Comparison of ENCODE assay signal across 21 cellular contexts in the genomic region with DNA sequence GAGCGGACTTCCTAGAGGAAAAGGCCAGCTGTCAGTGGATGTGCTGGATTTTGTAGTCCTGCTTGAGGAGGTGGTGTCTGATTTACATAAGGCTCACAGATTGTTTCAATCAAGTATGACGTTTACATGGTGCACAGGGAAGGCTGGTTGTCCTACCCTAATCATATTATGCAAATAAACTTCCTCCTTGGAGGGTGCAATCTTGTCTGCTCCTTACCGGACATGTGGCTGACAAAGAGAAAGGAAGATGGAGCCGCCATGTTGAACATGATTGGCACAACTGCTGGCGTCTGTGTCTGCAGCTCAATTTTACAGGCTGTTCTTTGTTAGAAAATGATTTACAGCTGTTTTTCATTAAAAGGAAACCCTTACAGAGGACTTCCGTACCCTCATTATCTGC.
"Had no signal": no experiment of that assay in that cellular context is flagged by ENCODE, and none has a peak within 500 bp of the region (broad histone marks: within the 10 kb centered on the region; RNA-seq: fewer than 3 reads in every experiment).

No MANE protein-coding gene starts in this region.

- H3K27ac ChIP-seq: epithelial cell of prostate, foreskin keratinocyte, sigmoid colon, spleen, thoracic aorta, vagina had no signal

- H3K4me1 ChIP-seq: foreskin keratinocyte, sigmoid colon, spleen, vagina had no signal

- H3K27ac Mint-ChIP-seq: activated CD4-positive, alpha-beta T cell treated with anti-CD3 and anti-CD28 coated beads, Interleukin-2, amount 10 ng/mL, durations not matched to agents 7 days and 5 days; activated CD8-positive, alpha-beta T cell treated with anti-CD3 and anti-CD28 coated beads, Interleukin-2, amount 10 ng/mL, durations not matched to agents 7 days and 5 days; activated naive CD8-positive, alpha-beta T cell treated with anti-CD3 and anti-CD28 coated beads, Interleukin-2, amount 50 U/mL, for 24 hours; activated T-helper 1 cell treated with anti-CD3 and anti-CD28 coated beads, Interleukin-12 subunit alpha, Interleukin-12 subunit beta, Interleukin-2, Interleukin-4 antibody, amounts not matched to agents 30 ng/mL and 10 ng/mL and 1 ng/mL, durations not matched to agents 14 hours and 24 hours and 36 hours; memory B cell; type B pancreatic cell had no signal

- ATAC-seq: activated CD4-positive, CD25-positive, alpha-beta regulatory T cell treated with anti-CD3 and anti-CD28 coated beads, Interleukin-2, amount 50 U/mL, for 24 hours; activated CD8-positive, alpha-beta T cell treated with anti-CD3 and anti-CD28 coated beads, Interleukin-2, amount 10 ng/mL, durations not matched to agents 7 days and 5 days; activated naive CD8-positive, alpha-beta T cell treated with anti-CD3 and anti-CD28 coated beads, Interleukin-2, amount 50 U/mL, for 24 hours; foreskin keratinocyte; left colon had no signal

- H3K36me3 Mint-ChIP-seq: brain, memory B cell, type B pancreatic cell had no signal

- H3K4me1 Mint-ChIP-seq: activated CD4-positive, alpha-beta T cell treated with anti-CD3 and anti-CD28 coated beads, Interleukin-2, amount 10 ng/mL, durations not matched to agents 7 days and 5 days; activated naive CD8-positive, alpha-beta T cell treated with anti-CD3 and anti-CD28 coated beads, Interleukin-2, amount 50 U/mL, for 24 hours; brain; memory B cell; nephron progenitor cell had no signal

- H3K4me3 ChIP-seq: sigmoid colon, spleen, thoracic aorta, vagina had no signal

- DNase-seq: activated CD4-positive, alpha-beta T cell treated with anti-CD3 and anti-CD28 coated beads, Interleukin-2, amount 10 ng/mL, durations not matched to agents 7 days and 5 days; activated CD8-positive, alpha-beta T cell treated with anti-CD3 and anti-CD28 coated beads, Interleukin-2, amount 10 ng/mL, durations not matched to agents 7 days and 5 days; activated gamma-delta T cell; activated naive CD4-positive, alpha-beta T cell treated with anti-CD3 and anti-CD28 coated beads, Interleukin-2, amount 50 U/mL, for 16 hours; activated naive CD8-positive, alpha-beta T cell treated with anti-CD3 and anti-CD28 coated beads, Interleukin-2, amount 50 U/mL, for 24 hours; aorta; foreskin keratinocyte; left colon; nephron progenitor cell; sigmoid colon; spleen; stimulated activated CD4-positive, alpha-beta T cell treated with anti-CD3 and anti-CD28 coated beads, Interleukin-4, amount 100 ng/mL, for 1 hour; stimulated activated naive CD4-positive, alpha-beta T cell treated with Interleukin-2 at 50 U/mL for 16 hours had no signal

- H3K9me3 Mint-ChIP-seq: activated T-helper 1 cell treated with anti-CD3 and anti-CD28 coated beads, Interleukin-12 subunit alpha, Interleukin-12 subunit beta, Interleukin-2, Interleukin-4 antibody, amounts not matched to agents 30 ng/mL and 10 ng/mL and 1 ng/mL, durations not matched to agents 14 hours and 24 hours and 36 hours; nephron progenitor cell; type B pancreatic cell had no signal

- H3K36me3 ChIP-seq: sigmoid colon, spleen, thoracic aorta, vagina had no signal

- H3K27me3 ChIP-seq: foreskin keratinocyte, sigmoid colon, spleen, vagina had no signal

- H3K9me3 ChIP-seq: thoracic aorta, vagina had no signal

- H3K4me3 Mint-ChIP-seq: activated CD4-positive, alpha-beta T cell treated with anti-CD3 and anti-CD28 coated beads, Interleukin-2, amount 10 ng/mL, durations not matched to agents 7 days and 5 days; activated CD8-positive, alpha-beta T cell treated with anti-CD3 and anti-CD28 coated beads, Interleukin-2, amount 10 ng/mL, durations not matched to agents 7 days and 5 days; activated naive CD8-positive, alpha-beta T cell treated with anti-CD3 and anti-CD28 coated beads, Interleukin-2, amount 50 U/mL, for 24 hours; activated T-helper 1 cell treated with anti-CD3 and anti-CD28 coated beads, Interleukin-12 subunit alpha, Interleukin-12 subunit beta, Interleukin-2, Interleukin-4 antibody, amounts not matched to agents 30 ng/mL and 10 ng/mL and 1 ng/mL, durations not matched to agents 14 hours and 24 hours and 36 hours; brain; memory B cell; nephron progenitor cell; type B pancreatic cell had no signal

- H3K27me3 Mint-ChIP-seq: activated CD4-positive, alpha-beta T cell treated with anti-CD3 and anti-CD28 coated beads, Interleukin-2, amount 10 ng/mL, durations not matched to agents 7 days and 5 days; activated naive CD8-positive, alpha-beta T cell treated with anti-CD3 and anti-CD28 coated beads, Interleukin-2, amount 50 U/mL, for 24 hours; brain; memory B cell; type B pancreatic cell had no signal
